ENCODE assay signal across 18 cellular contexts in the genomic region with DNA sequence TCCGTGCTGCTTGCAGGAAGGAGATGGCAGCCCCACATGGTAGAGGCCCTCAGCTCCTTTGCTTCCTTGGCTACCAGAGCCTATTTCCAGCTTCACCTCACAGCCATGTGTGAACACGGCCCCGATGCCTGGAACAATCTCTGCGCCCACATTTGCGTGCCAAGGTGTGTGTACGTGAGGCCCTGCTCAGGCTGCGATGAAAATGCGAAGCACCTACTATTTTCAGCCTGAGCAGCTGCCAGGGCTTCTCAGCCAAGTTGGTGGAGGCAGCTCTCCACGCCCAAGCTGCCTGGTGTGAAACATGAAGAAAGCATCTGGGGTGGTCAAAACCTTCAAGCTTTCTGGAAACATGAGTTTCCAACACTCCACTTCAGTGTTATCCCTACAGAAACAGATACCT.
"Had no signal": no experiment of that assay in that cellular context is flagged by ENCODE, and none has a peak within 500 bp of the region (broad histone marks: within the 10 kb centered on the region; RNA-seq: fewer than 3 reads in every experiment).

No MANE protein-coding gene starts in this region.

- DNase-seq: activated B cell treated with CpG ODN at 0.5 μM for 24 hours; activated CD4-positive, alpha-beta T cell treated with anti-CD3 and anti-CD28 coated beads for 36 hours; activated CD4-positive, alpha-beta T cell treated with anti-CD3 and anti-CD28 coated beads, Interleukin-2, amount 50 U/mL, for 48 hours; activated effector memory CD4-positive, alpha-beta T cell treated with Interleukin-2 at 50 U/mL for 16 hours; activated naive CD4-positive, alpha-beta T cell treated with anti-CD3 and anti-CD28 coated beads, Interleukin-2, amount 10 ng/mL, durations not matched to agents 7 days and 5 days; activated T-cell treated with anti-CD3 and anti-CD28 coated beads, Interleukin-2, amount 50 U/mL, for 48 hours; cerebellar nuclear complex; endodermal cell; midbrain; retina; stimulated activated CD4-positive, alpha-beta T cell treated with anti-CD3 and anti-CD28 coated beads, Interleukin-12 subunit alpha, Interleukin-12 subunit beta, amount 100 ng/mL, for 4 hours; stimulated activated CD4-positive, alpha-beta T cell treated with anti-CD3 and anti-CD28 coated beads, Interleukin-4, amount 100 ng/mL, for 4 hours; stimulated activated naive CD8-positive, alpha-beta T cell treated with anti-CD3 and anti-CD28 coated beads, Interleukin-15, Interleukin-2, amounts not matched to agents 100 U/mL and 50 U/mL, for 24 hours; SW 1271; T-helper 17 cell; transverse colon had no signal

- H3K27ac ChIP-seq: coronary artery, epithelial cell of prostate, transverse colon had no signal

- H3K9me3 ChIP-seq: transverse colon had no signal

- H3K27me3 ChIP-seq: transverse colon had no signal

- ATAC-seq: activated CD4-positive, alpha-beta T cell treated with anti-CD3 and anti-CD28 coated beads for 36 hours; stimulated activated naive CD8-positive, alpha-beta T cell treated with anti-CD3 and anti-CD28 coated beads, Interleukin-15, Interleukin-2, amounts not matched to agents 100 U/mL and 50 U/mL, for 24 hours; T-helper 17 cell had no signal

- H3K36me3 ChIP-seq: transverse colon had no signal

- H3K4me3 ChIP-seq: coronary artery, transverse colon had no signal
